ENCODE assay signal across 20 cellular contexts in genomic region chr1:218604217-218604616, GRCh38.
"Had no signal": no experiment of that assay in that cellular context is flagged by ENCODE, and none has a peak within 500 bp of the region (broad histone marks: within the 10 kb centered on the region; RNA-seq: fewer than 3 reads in every experiment).

No MANE protein-coding gene starts in this region.

- H3K27me3 ChIP-seq: dorsolateral prefrontal cortex, esophagus muscularis mucosa, gastroesophageal sphincter, heart left ventricle, hepatocyte, left lung had no signal

- H3K36me3 ChIP-seq: esophagus muscularis mucosa, gastroesophageal sphincter, heart left ventricle, left lung, lower lobe of right lung had no signal

- H3K4me2 ChIP-seq: hepatocyte had no signal

- DNase-seq: dermis blood vessel endothelial cell; dorsolateral prefrontal cortex; effector CD4-positive, alpha-beta T cell; effector memory CD4-positive, alpha-beta T cell; foreskin melanocyte; heart left ventricle; hypothalamus; immature natural killer cell; left cardiac atrium; left lung; left ventricle myocardium superior; lower lobe of right lung; mesenchymal stem cell; mucosa of descending colon; naive B cell; naive thymus-derived CD8-positive, alpha-beta T cell had no signal

- H3K4me1 ChIP-seq: esophagus muscularis mucosa, gastroesophageal sphincter, heart left ventricle, left lung, lower lobe of right lung had no signal

- H3K4me3 ChIP-seq: coronary artery, dorsolateral prefrontal cortex, esophagus muscularis mucosa, gastroesophageal sphincter, heart left ventricle, hepatocyte, left lung, lower lobe of right lung, mucosa of descending colon had no signal

- H2AFZ ChIP-seq: hepatocyte had no signal

- H3K27ac ChIP-seq: coronary artery, dorsolateral prefrontal cortex, esophagus muscularis mucosa, gastroesophageal sphincter, heart left ventricle, hepatocyte, left lung, lower lobe of right lung had no signal

- ATAC-seq: gastroesophageal sphincter; heart left ventricle; left cardiac atrium; left lung; left ventricle myocardium superior; lower lobe of right lung; mucosa of descending colon; naive thymus-derived CD8-positive, alpha-beta T cell had no signal
